Comparison of ENCODE assay signal across 11 cellular contexts in genomic region chr6:71396410-71396801, GRCh38.
DNase-seq lines count a peak whose midpoint lies in the region; ATAC-seq, FAIRE-seq and TF ChIP-seq lines count a peak whose summit lies in the region.
"Had no signal": no experiment of that assay in that cellular context is flagged by ENCODE, and none has a peak within 500 bp of the region (broad histone marks: within the 10 kb centered on the region; RNA-seq: fewer than 3 reads in every experiment).

No MANE protein-coding gene starts in this region.

- peak; percentile 81 for FAIRE-seq in GM12892 (lab: Jason Lieb, UNC)

- H3K27me3 Mint-ChIP-seq in activated T-helper 17 cell treated with anti-CD3 and anti-CD28 coated beads, Interleukin-2, amount 50 U/mL, for 72 hours = peaks cover 14% of the 10 kb centered on the region

- no peak overlapping the region for H3K4me3 Mint-ChIP-seq in activated T-helper 17 cell treated with anti-CD3 and anti-CD28 coated beads, Interleukin-2, amount 50 U/mL, for 72 hours
- H3K4me3 Mint-ChIP-seq: activated CD4-positive, alpha-beta T cell treated with anti-CD3 and anti-CD28 coated beads, Interleukin-2, amount 10 ng/mL, durations not matched to agents 24 days and 14 days; CD4-positive, CD25-positive, alpha-beta regulatory T cell had no signal

- H3K9me3 Mint-ChIP-seq in activated T-helper 17 cell treated with anti-CD3 and anti-CD28 coated beads, Interleukin-2, amount 50 U/mL, for 72 hours = no peaks in the 10 kb centered on the region
- H3K9me3 Mint-ChIP-seq: activated CD4-positive, alpha-beta T cell treated with anti-CD3 and anti-CD28 coated beads, Interleukin-2, amount 10 ng/mL, durations not matched to agents 24 days and 14 days had no signal

- no peak for DNase-seq in GM12892 (ENCODE audit: insufficient read length)
- no peak for DNase-seq in GM19238 (ENCODE audit: insufficient read length, low spot score)
- no peak for DNase-seq in NCI-H1105 treated with DMSO at 0.1 percent for 48 hours (lab: John Stamatoyannopoulos, UW)
- DNase-seq in KG1 (lab: John Stamatoyannopoulos, UW) = no peak
- no peak for DNase-seq in HuH-7.5 (ENCODE audit: low spot score)
- DNase-seq: activated CD4-positive, alpha-beta T cell treated with anti-CD3 and anti-CD28 coated beads, Interleukin-2, amount 10 ng/mL, durations not matched to agents 24 days and 14 days; CD4-positive, CD25-positive, alpha-beta regulatory T cell; NCI-H2029 had no signal

- peak; percentile 73 for ATAC-seq in GM19397 (IDR thresholded peaks at IDR 0.05; ENCODE audit: unreplicated experiment)
- peak; percentile 98 for ATAC-seq in HG02938 (IDR thresholded peaks at IDR 0.05; ENCODE audit: unreplicated experiment)
- peak; percentile 92 for ATAC-seq in activated T-helper 17 cell treated with anti-CD3 and anti-CD28 coated beads, Interleukin-2, amount 50 U/mL, for 72 hours (replicated peaks)

- no peaks in the 10 kb centered on the region for H3K36me3 Mint-ChIP-seq in activated T-helper 17 cell treated with anti-CD3 and anti-CD28 coated beads, Interleukin-2, amount 50 U/mL, for 72 hours (ENCODE audit: low read depth)
- H3K36me3 Mint-ChIP-seq: CD4-positive, CD25-positive, alpha-beta regulatory T cell had no signal

- no peaks in the 10 kb centered on the region for H3K4me1 Mint-ChIP-seq in activated T-helper 17 cell treated with anti-CD3 and anti-CD28 coated beads, Interleukin-2, amount 50 U/mL, for 72 hours
- H3K4me1 Mint-ChIP-seq: activated CD4-positive, alpha-beta T cell treated with anti-CD3 and anti-CD28 coated beads, Interleukin-2, amount 10 ng/mL, durations not matched to agents 24 days and 14 days; CD4-positive, CD25-positive, alpha-beta regulatory T cell had no signal

- TF ChIP-seq POLR2A in GM12892 (IDR thresholded peaks at IDR 0.05; ENCODE audit: low read depth, low read length) = no peak

- no peak overlapping the region for H3K27ac Mint-ChIP-seq in activated T-helper 17 cell treated with anti-CD3 and anti-CD28 coated beads, Interleukin-2, amount 50 U/mL, for 72 hours
- H3K27ac Mint-ChIP-seq: activated CD4-positive, alpha-beta T cell treated with anti-CD3 and anti-CD28 coated beads, Interleukin-2, amount 10 ng/mL, durations not matched to agents 24 days and 14 days had no signal
